ENCODE assay signal across 17 cellular contexts in genomic region chr3:187794731-187795130, GRCh38. TPM values are rescaled to one million over a fixed set of nuclear protein-coding genes. Genes with fewer than 3 reads are reported as not detected.
DNase-seq lines count a peak whose midpoint lies in the region; ATAC-seq and TF ChIP-seq lines count a peak whose summit lies in the region.
"Had no signal": no experiment of that assay in that cellular context is flagged by ENCODE, and none has a peak within 500 bp of the region (broad histone marks: within the 10 kb centered on the region; RNA-seq: fewer than 3 reads in every experiment).

No MANE protein-coding gene starts in this region.

- peaks cover 41% of the 10 kb centered on the region for H3K4me1 Mint-ChIP-seq in activated T-cell treated with anti-CD3 and anti-CD28 coated beads, Interleukin-2, amount 50 U/mL, for 72 hours (ENCODE audit: low read depth)
- H3K4me1 Mint-ChIP-seq in activated T-cell treated with anti-CD3 and anti-CD28 coated beads, Interleukin-2, amount 50 U/mL, for 24 hours (ENCODE audit: low read depth): peaks cover 29% of the 10 kb centered on the region
- peaks cover 34% of the 10 kb centered on the region for H3K4me1 Mint-ChIP-seq in stimulated activated memory B cell treated with anti-CD40 and anti-IgM and Interleukin-4, amounts not matched to agents 10 μg/mL and 1 μg/mL and 100 μg/mL, for 72 hours

- no peak for TF ChIP-seq CTCF in HEK293 (tag by site-specific recombination; IDR thresholded peaks at IDR 0.05)

- peaks cover 4 to 6% of the 10 kb centered on the region in 2 donors for H3K9me3 Mint-ChIP-seq in activated T-cell treated with anti-CD3 and anti-CD28 coated beads, Interleukin-2, amount 50 U/mL, for 72 hours
- peaks cover 3% of the 10 kb centered on the region for H3K9me3 Mint-ChIP-seq in activated T-cell treated with anti-CD3 and anti-CD28 coated beads, Interleukin-2, amount 50 U/mL, for 24 hours
- peaks cover 13% of the 10 kb centered on the region for H3K9me3 Mint-ChIP-seq in stimulated activated memory B cell treated with anti-CD40 and anti-IgM and Interleukin-4, amounts not matched to agents 10 μg/mL and 1 μg/mL and 100 μg/mL, for 72 hours
- H3K9me3 Mint-ChIP-seq: CD4-positive, CD25-positive, alpha-beta regulatory T cell; CD8-positive, alpha-beta memory T cell had no signal

- no peaks in the 10 kb centered on the region for H3K9me3 ChIP-seq in HEK293 (ENCODE audit: control insufficient read depth, insufficient read depth, low read depth, low read length)
- H3K9me3 ChIP-seq: BE2C, HAP-1 had no signal

- DNase-seq in activated T-cell treated with anti-CD3 and anti-CD28 coated beads, Interleukin-2, amount 50 U/mL, for 72 hours: no peak
- DNase-seq in activated T-cell treated with anti-CD3 and anti-CD28 coated beads, Interleukin-2, amount 50 U/mL, for 24 hours: no peak
- no peak for DNase-seq in NCI-H2081 (lab: John Stamatoyannopoulos, UW)
- DNase-seq: ACHN; BE2C; CD4-positive, CD25-positive, alpha-beta regulatory T cell; CD8-positive, alpha-beta memory T cell; COR-L47; DMS 273 treated with DMSO at 0.1 percent for 48 hours; DMS53; GDM1; GM23248 had no signal

- peaks cover 8% of the 10 kb centered on the region for H3K27me3 Mint-ChIP-seq in activated T-cell treated with anti-CD3 and anti-CD28 coated beads, Interleukin-2, amount 50 U/mL, for 72 hours (ENCODE audit: low read depth)
- H3K27me3 Mint-ChIP-seq in activated T-cell treated with anti-CD3 and anti-CD28 coated beads, Interleukin-2, amount 50 U/mL, for 24 hours: no peaks in the 10 kb centered on the region
- H3K27me3 Mint-ChIP-seq in stimulated activated memory B cell treated with anti-CD40 and anti-IgM and Interleukin-4, amounts not matched to agents 10 μg/mL and 1 μg/mL and 100 μg/mL, for 72 hours: peaks cover 10% of the 10 kb centered on the region

- no peak overlapping the region for H3K4me3 Mint-ChIP-seq in activated T-cell treated with anti-CD3 and anti-CD28 coated beads, Interleukin-2, amount 50 U/mL, for 72 hours
- no peak overlapping the region for H3K4me3 Mint-ChIP-seq in activated T-cell treated with anti-CD3 and anti-CD28 coated beads, Interleukin-2, amount 50 U/mL, for 24 hours
- no peak overlapping the region for H3K4me3 Mint-ChIP-seq in stimulated activated memory B cell treated with anti-CD40 and anti-IgM and Interleukin-4, amounts not matched to agents 10 μg/mL and 1 μg/mL and 100 μg/mL, for 72 hours
- H3K4me3 Mint-ChIP-seq: CD4-positive, CD25-positive, alpha-beta regulatory T cell; CD8-positive, alpha-beta memory T cell had no signal

- H3K27ac Mint-ChIP-seq in activated T-cell treated with anti-CD3 and anti-CD28 coated beads, Interleukin-2, amount 50 U/mL, for 72 hours: peak overlapping the region; percentile 36
- H3K27ac Mint-ChIP-seq in activated T-cell treated with anti-CD3 and anti-CD28 coated beads, Interleukin-2, amount 50 U/mL, for 24 hours: no peak overlapping the region
- H3K27ac Mint-ChIP-seq in stimulated activated memory B cell treated with anti-CD40 and anti-IgM and Interleukin-4, amounts not matched to agents 10 μg/mL and 1 μg/mL and 100 μg/mL, for 72 hours: peak overlapping the region; percentile 14

- CTCF ChIA-PET in HEK293 (lab: Yijun Ruan, JAX): no interaction called here

- H3K36me3 ChIP-seq in HEK293 (ENCODE audit: control insufficient read depth in 2 of 2, insufficient read depth in 1 of 2, low read length in 2 of 2): no peaks in the 10 kb centered on the region
- H3K36me3 ChIP-seq: BE2C, HAP-1 had no signal

- TF ChIP-seq EP300 in Ishikawa (IDR thresholded peaks at IDR 0.05; ENCODE audit: borderline replicate concordance): no peak

- ATAC-seq in activated T-cell treated with anti-CD3 and anti-CD28 coated beads, Interleukin-2, amount 50 U/mL, for 72 hours (replicated peaks in 1 of 2): no peak
- no peak for ATAC-seq in stimulated activated memory B cell treated with anti-CD40 and anti-IgM and Interleukin-4, amounts not matched to agents 10 μg/mL and 1 μg/mL and 100 μg/mL, for 72 hours
- ATAC-seq in HG03354 (IDR thresholded peaks at IDR 0.05; ENCODE audit: poor library complexity, severe bottlenecking, unreplicated experiment): no peak

- H3K36me3 Mint-ChIP-seq in activated T-cell treated with anti-CD3 and anti-CD28 coated beads, Interleukin-2, amount 50 U/mL, for 72 hours (ENCODE audit: insufficient read depth in 2 of 2): peaks cover 6 to 34% of the 10 kb centered on the region in 2 donors
- H3K36me3 Mint-ChIP-seq in activated T-cell treated with anti-CD3 and anti-CD28 coated beads, Interleukin-2, amount 50 U/mL, for 24 hours (ENCODE audit: low read depth): no peaks in the 10 kb centered on the region
- H3K36me3 Mint-ChIP-seq in stimulated activated memory B cell treated with anti-CD40 and anti-IgM and Interleukin-4, amounts not matched to agents 10 μg/mL and 1 μg/mL and 100 μg/mL, for 72 hours: peaks cover 4% of the 10 kb centered on the region
- H3K36me3 Mint-ChIP-seq: CD4-positive, CD25-positive, alpha-beta regulatory T cell; CD8-positive, alpha-beta memory T cell had no signal

- POLR2A ChIA-PET in HEK293 (lab: Yijun Ruan, JAX): no interaction called here

- H3K27ac ChIP-seq in HEK293 (ENCODE audit: extremely low read depth, low read depth, low read length): no peak overlapping the region
- H3K27ac ChIP-seq: GM23248 had no signal

- H3K4me3 ChIP-seq in HEK293 (ENCODE audit: low read depth, low read length): no peak overlapping the region
- H3K4me3 ChIP-seq: GM23248, HAP-1 had no signal

- no peak for TF ChIP-seq RAD21 in Ishikawa (IDR thresholded peaks at IDR 0.05; ENCODE audit: low read depth)

- H3K4me1 ChIP-seq in HEK293 (ENCODE audit: control insufficient read depth, insufficient read depth, low read length): no peaks in the 10 kb centered on the region; the same call in 1 of the 2 replicates
- H3K4me1 ChIP-seq: BE2C had no signal

TF ChIP-seq in HEK293, 187 proteins besides CTCF, POLR2A, EP300 and RAD21:
- TF ChIP-seq GLIS1 (tag by site-specific recombination; IDR thresholded peaks at IDR 0.05) (0 out of 2 replicates have a peak, but pooled peaks have one; percentile 13), AEBP2 (tag by site-specific recombination; IDR thresholded peaks at IDR 0.05; ENCODE audit: borderline replicate concordance) (no peak), ZSCAN23 (tag by site-specific recombination; IDR thresholded peaks at IDR 0.05) (no peak)

TF ChIP-seq in Ishikawa, 13 proteins besides CTCF, POLR2A, EP300 and RAD21:
- peak; percentile 41; the same call in 1 of the 2 replicates for TF ChIP-seq NFIC (IDR thresholded peaks at IDR 0.05)
- no peak for TF ChIP-seq CEBPB (IDR thresholded peaks at IDR 0.05)
- TF ChIP-seq YY1 (IDR thresholded peaks at IDR 0.05; ENCODE audit: low read depth): no peak
- TF ChIP-seq EGR1 (IDR thresholded peaks at IDR 0.05): no peak
- TF ChIP-seq TCF12 (IDR thresholded peaks at IDR 0.05; ENCODE audit: low read depth): no peak
- no peak for TF ChIP-seq ZBTB7A (IDR thresholded peaks at IDR 0.05; ENCODE audit: low read depth)
TF ChIP-seq in Ishikawa: peak in this region for 1.

RNA-seq across cellular contexts. Expression of gene BCL6, which starts 49.5 kb away (rescaled TPM):
- 100 to 1,000 TPM; 106 to 118 TPM for total RNA-seq in activated T-cell treated with anti-CD3 and anti-CD28 coated beads, Interleukin-2, amount 50 U/mL, for 72 hours
